17 cellular contexts compared by ENCODE assay signal in the genomic region with DNA sequence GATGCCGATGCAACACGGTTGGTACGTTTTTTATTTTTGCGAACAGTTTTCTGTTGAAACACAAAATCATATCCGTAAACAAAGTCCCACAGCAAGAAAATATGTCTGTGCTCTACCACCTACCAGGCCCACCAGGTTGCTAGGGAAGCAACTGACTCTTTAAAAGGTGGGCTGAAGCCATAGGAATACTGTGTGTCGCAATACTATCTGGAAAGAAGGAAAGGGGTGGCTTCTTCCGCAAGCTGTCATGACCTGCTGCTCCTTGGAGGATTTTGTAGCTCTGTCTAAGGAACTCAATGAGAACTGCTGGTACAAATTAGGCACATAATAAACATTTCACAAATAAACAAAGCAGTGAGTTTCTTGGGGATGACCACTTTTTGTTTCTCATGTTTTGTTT. TPM values are rescaled to one million over a fixed set of nuclear protein-coding genes. Genes with fewer than 3 reads are reported as not detected.
A peak's percentile ranks its signal among the peaks of the same experiment; 100 is the strongest.
DNase-seq lines count a peak whose midpoint lies in the region; ATAC-seq, FAIRE-seq and TF ChIP-seq lines count a peak whose summit lies in the region.
"Had no signal": no experiment of that assay in that cellular context is flagged by ENCODE, and none has a peak within 500 bp of the region (broad histone marks: within the 10 kb centered on the region; RNA-seq: fewer than 3 reads in every experiment).

No MANE protein-coding gene starts in this region.

- H4K20me1 ChIP-seq in astrocyte (ENCODE audit: insufficient read depth, low read length): no peaks in the 10 kb centered on the region

- TF ChIP-seq CTCF in astrocyte (IDR thresholded peaks at IDR 0.05; ENCODE audit: insufficient read depth, low read depth, low read length): no peak
- no peak for TF ChIP-seq CTCF in bronchial epithelial cell (IDR thresholded peaks at IDR 0.05; ENCODE audit: insufficient read depth, low read length, severe bottlenecking)
- no peak for TF ChIP-seq CTCF in ovary (IDR thresholded peaks at IDR 0.05)

- no peaks in the 10 kb centered on the region for H3K79me2 ChIP-seq in astrocyte (ENCODE audit: insufficient read depth, low read length)

- no peaks in the 10 kb centered on the region for H3K27me3 Mint-ChIP-seq in astrocyte (ENCODE audit: low read depth, unreplicated experiment)

- H3K4me3 ChIP-seq in right cardiac atrium (ENCODE audit: low read length) (no peak overlapping the region), astrocyte (ENCODE audit: insufficient read depth, low read depth, low read length) (no peak overlapping the region), bronchial epithelial cell (ENCODE audit: low read depth, low read length) (no peak overlapping the region), ovary (no peak overlapping the region)

- H2AFZ ChIP-seq in astrocyte (ENCODE audit: low read depth, low read length): no peak overlapping the region

- H3K27me3 ChIP-seq in right cardiac atrium (ENCODE audit: control insufficient read depth, insufficient read depth): no peaks in the 10 kb centered on the region
- H3K27me3 ChIP-seq in astrocyte (ENCODE audit: insufficient read depth, low read length): no peaks in the 10 kb centered on the region
- H3K27me3 ChIP-seq in bronchial epithelial cell (ENCODE audit: control insufficient read depth, insufficient read depth, low read length): no peaks in the 10 kb centered on the region
- no peaks in the 10 kb centered on the region for H3K27me3 ChIP-seq in ovary

- no peak overlapping the region for H3K9ac ChIP-seq in astrocyte (ENCODE audit: low read length)

- no peak for TF ChIP-seq POLR2A in ovary (IDR thresholded peaks at IDR 0.05)

- TF ChIP-seq EP300 in ovary (IDR thresholded peaks at IDR 0.05): no peak

- ATAC-seq in right cardiac atrium (no peak), sciatic nerve (peak; percentile 74), HG03045 (IDR thresholded peaks at IDR 0.05; ENCODE audit: unreplicated experiment) (no peak)

- WGBS in right cardiac atrium: 88% methylated on average over 7 of the region's 7 CpGs
- WGBS in ovary, 3 donors: 74 to 82% (median 81%) methylated on average over 7 of the region's 7 CpGs

- no peak overlapping the region for H3K27ac Mint-ChIP-seq in astrocyte (ENCODE audit: unreplicated experiment)
- H3K27ac Mint-ChIP-seq: CD4-positive, alpha-beta memory T cell had no signal

- H3K4me2 ChIP-seq in astrocyte (ENCODE audit: low read length): no peak overlapping the region

- H3K9me3 Mint-ChIP-seq in astrocyte (ENCODE audit: unreplicated experiment): no peaks in the 10 kb centered on the region

- H3K4me1 ChIP-seq in right cardiac atrium (ENCODE audit: control insufficient read depth, insufficient read depth, low read length) (peaks cover 1% of the 10 kb centered on the region), astrocyte (ENCODE audit: insufficient read depth, low read length) (no peaks in the 10 kb centered on the region), ovary (ENCODE audit: insufficient read depth) (peaks cover 2% of the 10 kb centered on the region)

- H3K9me3 ChIP-seq in right cardiac atrium (ENCODE audit: control insufficient read depth, low read length): no peaks in the 10 kb centered on the region
- H3K9me3 ChIP-seq in astrocyte (ENCODE audit: insufficient read depth, low read depth, low read length): no peaks in the 10 kb centered on the region
- no peaks in the 10 kb centered on the region for H3K9me3 ChIP-seq in ovary

- no peaks in the 10 kb centered on the region for H3K36me3 Mint-ChIP-seq in astrocyte (ENCODE audit: low read depth, unreplicated experiment)
- H3K36me3 Mint-ChIP-seq: CD4-positive, alpha-beta memory T cell had no signal

- H3K4me3 Mint-ChIP-seq in astrocyte (ENCODE audit: unreplicated experiment): no peak overlapping the region
- H3K4me3 Mint-ChIP-seq: CD4-positive, alpha-beta memory T cell had no signal

- H3K36me3 ChIP-seq in astrocyte (ENCODE audit: insufficient read depth, low read length) (no peaks in the 10 kb centered on the region), bronchial epithelial cell (ENCODE audit: control insufficient read depth, insufficient read depth, low read length) (no peaks in the 10 kb centered on the region), ovary (no peaks in the 10 kb centered on the region)

- no peaks in the 10 kb centered on the region for H3K4me1 Mint-ChIP-seq in astrocyte (ENCODE audit: low read depth, unreplicated experiment)
- H3K4me1 Mint-ChIP-seq: CD4-positive, alpha-beta memory T cell had no signal

- FAIRE-seq in astrocyte (lab: Jason Lieb, UNC): peak; percentile 95
- peak; percentile 18 for FAIRE-seq in bronchial epithelial cell (lab: Jason Lieb, UNC)
- FAIRE-seq: GM12892 had no signal

- H3K27ac ChIP-seq in right cardiac atrium (ENCODE audit: low read length) (peak overlapping the region; percentile 56), astrocyte (ENCODE audit: low read depth, low read length) (no peak overlapping the region), ovary (no peak overlapping the region)

- intact Hi-C loops in right cardiac atrium (cut with DNase I) (no loop called here), cardiac septum (cut with DNase I) (no loop called here), sciatic nerve (cut with DNase I) (no loop called here), ovary (cut with DNase I) (no loop called here)

- no peak for DNase-seq in right cardiac atrium
- no peak for DNase-seq in cardiac septum (ENCODE audit: low spot score)
- DNase-seq in astrocyte (ENCODE audit: low read depth): no peak
- no peak for DNase-seq in bronchial epithelial cell (ENCODE audit: low read depth)
- no peak for DNase-seq in sciatic nerve (ENCODE audit: low spot score)
- no peak for DNase-seq in ovary
- DNase-seq: Calu3; CD4-positive, alpha-beta memory T cell; GOT3; H7; HCEC 1CT had no signal

RNA-seq across cellular contexts. Expression of gene BEND2, which starts 46.5 kb away (rescaled TPM):
- total RNA-seq in right cardiac atrium (under 1 TPM; 0.11 to 0.85 (median 0.36) TPM), cardiac septum (0.24 TPM), astrocyte (not detected in 2 replicates), bronchial epithelial cell (not detected in 2 replicates), sciatic nerve (not detected), ovary (not detected)
- polyA plus RNA-seq in right cardiac atrium (0.18 TPM), ovary (under 1 TPM in 1 of 2 donors, not detected in 1; 0.02 TPM)
- total RNA-seq: A673; Calu3; CD4-positive, alpha-beta memory T cell; Daoy; G401; H7 had no signal
- polyA plus RNA-seq: BJ; CD4-positive, alpha-beta memory T cell had no signal
